ENCODE assay signal across 19 cellular contexts in genomic region chr14:97329701-97330100, GRCh38.
DNase-seq lines count a peak whose midpoint lies in the region; ATAC-seq and TF ChIP-seq lines count a peak whose summit lies in the region.
"Had no signal": no experiment of that assay in that cellular context is flagged by ENCODE, and none has a peak within 500 bp of the region (broad histone marks: within the 10 kb centered on the region; RNA-seq: fewer than 3 reads in every experiment).

No MANE protein-coding gene starts in this region.

- H3K79me2 ChIP-seq in neural progenitor cell (ENCODE audit: low read depth), result no peaks in the 10 kb centered on the region

- H3K9me3 Mint-ChIP-seq in neural progenitor cell, result no peaks in the 10 kb centered on the region
- H3K9me3 Mint-ChIP-seq: GM23338 had no signal

- no peak for ATAC-seq in HG03439 (IDR thresholded peaks at IDR 0.05; ENCODE audit: unreplicated experiment)
- ATAC-seq: GM23338, HCT116 had no signal

- no peak overlapping the region for H3K9ac ChIP-seq in neural progenitor cell

- H3K36me3 ChIP-seq in neural progenitor cell, result no peaks in the 10 kb centered on the region

- H3K4me3 ChIP-seq in astrocyte of the cerebellum (ENCODE audit: low read depth, low read length), result no peak overlapping the region
- H3K4me3 ChIP-seq in neural progenitor cell, result no peak overlapping the region
- H3K4me3 ChIP-seq: GM23338, SK-N-MC had no signal

- no peaks in the 10 kb centered on the region for H3K27me3 ChIP-seq in neural progenitor cell

- peaks cover 7% of the 10 kb centered on the region for H3K4me1 Mint-ChIP-seq in neural progenitor cell

- no peaks in the 10 kb centered on the region for H3K9me3 ChIP-seq in neural progenitor cell (ENCODE audit: low read depth)

- no peaks in the 10 kb centered on the region for H3K27me3 Mint-ChIP-seq in neural progenitor cell (ENCODE audit: insufficient read depth, low read depth)
- H3K27me3 Mint-ChIP-seq: IgD-negative memory B cell had no signal

- TF ChIP-seq CTCF in astrocyte of the cerebellum (IDR thresholded peaks at IDR 0.05; ENCODE audit: low read depth, low read length, missing control alignments) (no peak), neural progenitor cell (IDR thresholded peaks at IDR 0.05) (no peak)

- DNase-seq in ELF-1 (ENCODE audit: low read depth, low spot score) (peak; percentile 70), NCI-H2107 treated with DMSO at 0.1 percent for 48 hours (lab: John Stamatoyannopoulos, UW; ENCODE audit: unreplicated experiment) (peak; percentile 46), astrocyte of the cerebellum (ENCODE audit: low read depth) (peak; percentile 69), neural progenitor cell (ENCODE audit: low spot score) (peak; percentile 18), NCI-H2029 treated with DMSO at 0.1 percent for 48 hours (lab: John Stamatoyannopoulos, UW) (no peak)
- DNase-seq in stimulated activated CD4-positive, alpha-beta T cell treated with anti-CD3 and anti-CD28 coated beads, Interleukin-1b, Interleukin-23, amount 100 ng/mL, for 48 hours, result no peak
- DNase-seq: ACHN, COR-L47, Kasumi-1, NCI-H1417 treated with DMSO at 0.1 percent for 48 hours, NCI-H1930, NCI-H226, NCI-H526 treated with DMSO at 0.1 percent for 48 hours had no signal

- H4K20me1 ChIP-seq in neural progenitor cell (ENCODE audit: low read depth), result no peaks in the 10 kb centered on the region

- no peak overlapping the region for H3K4me3 Mint-ChIP-seq in neural progenitor cell
- H3K4me3 Mint-ChIP-seq: GM23338, IgD-negative memory B cell had no signal

- H3K4me2 ChIP-seq in neural progenitor cell, result no peak overlapping the region
- H3K4me2 ChIP-seq: GM23338 had no signal

- no peaks in the 10 kb centered on the region for H3K4me1 ChIP-seq in neural progenitor cell

- in situ Hi-C loops in astrocyte of the cerebellum (cut with HindIII; ENCODE audit: low sequenced_read_pairs), result loop anchor here (5.0 kb wide), 1 partner anchor 82 kb away; no protein-coding TSS in a partner anchor

- no peaks in the 10 kb centered on the region for H3K36me3 Mint-ChIP-seq in neural progenitor cell

- no peak overlapping the region for H3K27ac ChIP-seq in neural progenitor cell
- H3K27ac ChIP-seq: HL-60, SK-N-MC had no signal

- no peak overlapping the region for H3K27ac Mint-ChIP-seq in neural progenitor cell
- H3K27ac Mint-ChIP-seq: GM23338, IgD-negative memory B cell had no signal

- H2AFZ ChIP-seq in neural progenitor cell (replicated peaks), result no peak overlapping the region

- H3F3A ChIP-seq in neural progenitor cell (ENCODE audit: low read depth), result no peaks in the 10 kb centered on the region

Comparison
In these comparisons a context has a peak if more than half of its experiments do, and no peak if none do; other contexts are left out.
1. DNase-seq: peak in ELF-1 (single experiment), NCI-H2107 treated with DMSO at 0.1 percent for 48 hours (single experiment), astrocyte of the cerebellum (single experiment) and neural progenitor cell (single experiment); none in NCI-H2029 treated with DMSO at 0.1 percent for 48 hours (single experiment) and stimulated activated CD4-positive, alpha-beta T cell treated with anti-CD3 and anti-CD28 coated beads, Interleukin-1b, Interleukin-23, amount 100 ng/mL, for 48 hours (single experiment).